30 cellular contexts compared by ENCODE assay signal in the genomic region with DNA sequence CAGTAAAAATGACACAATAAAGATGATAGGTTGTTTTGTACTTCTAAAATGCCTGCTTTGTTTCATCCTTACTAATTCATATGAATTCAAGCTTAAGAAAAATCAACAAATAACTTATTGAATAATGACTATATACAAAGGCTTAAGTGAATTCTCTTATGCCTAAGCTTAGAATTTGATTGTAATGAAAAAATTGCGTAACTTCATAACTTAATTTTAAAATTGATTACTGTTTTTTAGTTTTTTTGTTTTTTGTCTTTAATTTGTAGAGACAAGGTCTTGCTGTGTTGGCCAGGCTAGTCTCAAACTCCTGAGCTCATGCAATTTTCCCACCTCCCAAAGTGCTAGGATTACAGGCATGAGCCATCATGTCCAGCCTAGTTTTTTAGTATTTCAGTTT.
"Had no signal": no experiment of that assay in that cellular context is flagged by ENCODE, and none has a peak within 500 bp of the region (broad histone marks: within the 10 kb centered on the region; RNA-seq: fewer than 3 reads in every experiment).

No MANE protein-coding gene starts in this region.

- DNase-seq: natural killer cell; occipital lobe; ovary; posterior cingulate gyrus; psoas muscle; right cardiac atrium; spleen; stimulated activated CD4-positive, alpha-beta T cell treated with anti-CD3 and anti-CD28 coated beads, Interleukin-12 subunit alpha, Interleukin-12 subunit beta, amount 100 ng/mL, for 4 hours; stimulated activated CD4-positive, alpha-beta T cell treated with anti-CD3 and anti-CD28 coated beads, Interleukin-1b, Interleukin-23, amount 100 ng/mL, for 48 hours; stimulated activated CD4-positive, alpha-beta T cell treated with anti-CD3 and anti-CD28 coated beads, Interleukin-4, amount 100 ng/mL, for 1 hour; stimulated activated CD4-positive, alpha-beta T cell treated with anti-CD3 and anti-CD28 coated beads, Interleukin-4, amount 100 ng/mL, for 4 hours; stimulated activated CD8-positive, alpha-beta memory T cell treated with anti-CD3 and anti-CD28 coated beads, Interleukin-4, amount 100 ng/mL, for 48 hours; stimulated activated naive CD4-positive, alpha-beta T cell treated with Interleukin-2 at 50 U/mL for 16 hours; stomach; thyroid gland; trophoblast cell; upper lobe of left lung had no signal

- H3K27ac ChIP-seq: neural progenitor cell, ovary, parathyroid adenoma, psoas muscle, skin epidermis, spleen, thoracic aorta, thyroid gland, tibial nerve, upper lobe of left lung, vagina had no signal

- H3K9me3 ChIP-seq: ovary, thyroid gland, vagina had no signal

- ATAC-seq: natural killer cell; psoas muscle; right cardiac atrium; sciatic nerve; stimulated activated memory B cell treated with anti-CD40 and anti-IgM and Interleukin-4, amounts not matched to agents 10 μg/mL and 1 μg/mL and 100 μg/mL, for 72 hours had no signal

- H3K27me3 ChIP-seq: neural progenitor cell, ovary, spleen, stomach, thyroid gland, tibial nerve, upper lobe of left lung, vagina had no signal

- H3K4me1 Mint-ChIP-seq: natural killer cell; nephron; neural progenitor cell; stimulated activated memory B cell treated with anti-CD40 and anti-IgM and Interleukin-4, amounts not matched to agents 10 μg/mL and 1 μg/mL and 100 μg/mL, for 72 hours had no signal

- FAIRE-seq: urothelium cell line had no signal

- H3K36me3 ChIP-seq: ovary, spleen, stomach, thoracic aorta, thyroid gland, upper lobe of left lung, vagina had no signal

- H3K4me3 ChIP-seq: neural progenitor cell, ovary, psoas muscle, skin epidermis, smooth muscle cell, spleen, stomach, thoracic aorta, thyroid gland, tibial nerve, upper lobe of left lung, vagina had no signal

- H3K4me2 ChIP-seq: neural progenitor cell, smooth muscle cell had no signal

- H3K27ac Mint-ChIP-seq: natural killer cell; nephron; neural progenitor cell; progenitor cell of endocrine pancreas; stimulated activated memory B cell treated with anti-CD40 and anti-IgM and Interleukin-4, amounts not matched to agents 10 μg/mL and 1 μg/mL and 100 μg/mL, for 72 hours; stimulated activated naive CD8-positive, alpha-beta T cell treated with anti-CD3 and anti-CD28 coated beads, Interleukin-15, Interleukin-2, amounts not matched to agents 100 ng/mL and 50 ng/mL, for 24 hours had no signal

- H3K27me3 Mint-ChIP-seq: progenitor cell of endocrine pancreas; stimulated activated memory B cell treated with anti-CD40 and anti-IgM and Interleukin-4, amounts not matched to agents 10 μg/mL and 1 μg/mL and 100 μg/mL, for 72 hours; stimulated activated naive CD8-positive, alpha-beta T cell treated with anti-CD3 and anti-CD28 coated beads, Interleukin-15, Interleukin-2, amounts not matched to agents 100 ng/mL and 50 ng/mL, for 24 hours had no signal

- H3K79me2 ChIP-seq: parathyroid adenoma had no signal

- H2AFZ ChIP-seq: neural progenitor cell, parathyroid adenoma had no signal

- H3K36me3 Mint-ChIP-seq: stimulated activated memory B cell treated with anti-CD40 and anti-IgM and Interleukin-4, amounts not matched to agents 10 μg/mL and 1 μg/mL and 100 μg/mL, for 72 hours had no signal

- H3K9ac ChIP-seq: neural progenitor cell, parathyroid adenoma had no signal

- H3K4me1 ChIP-seq: neural progenitor cell, parathyroid adenoma, psoas muscle, spleen, tibial nerve, upper lobe of left lung, vagina had no signal

- H3K4me3 Mint-ChIP-seq: natural killer cell; nephron; neural progenitor cell; stimulated activated memory B cell treated with anti-CD40 and anti-IgM and Interleukin-4, amounts not matched to agents 10 μg/mL and 1 μg/mL and 100 μg/mL, for 72 hours; stimulated activated naive CD8-positive, alpha-beta T cell treated with anti-CD3 and anti-CD28 coated beads, Interleukin-15, Interleukin-2, amounts not matched to agents 100 ng/mL and 50 ng/mL, for 24 hours had no signal
